ENCODE assay signal across 1 cellular context in the genomic region with DNA sequence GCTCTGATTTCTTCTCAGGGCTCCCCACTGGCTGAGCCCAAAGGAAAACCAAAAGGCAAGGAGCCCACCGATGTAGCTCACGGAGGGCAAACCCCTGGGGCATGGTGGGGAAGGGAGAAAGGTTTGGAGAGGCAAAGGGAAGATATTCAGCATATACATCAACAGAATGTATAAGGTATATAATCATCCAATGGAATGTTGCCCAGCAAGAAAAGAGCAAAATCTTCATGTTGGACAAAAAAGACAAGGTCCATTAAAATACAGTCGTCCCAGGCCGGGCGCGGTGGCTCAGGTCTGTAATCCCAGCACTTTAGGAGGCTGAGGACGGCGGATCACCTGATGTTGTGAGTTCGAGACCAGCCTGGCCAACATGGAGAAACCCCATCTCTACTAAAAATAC.
TF ChIP-seq lines count a peak whose summit lies in the region.

No MANE protein-coding gene starts in this region.

TF ChIP-seq in HCT116, 20 proteins besides CTCF, POLR2A, EP300 and RAD21 (continued from another document):
- TF ChIP-seq EZH2 (IDR thresholded peaks at IDR 0.05) (no peak), POLR2AphosphoS5 (IDR thresholded peaks at IDR 0.05; ENCODE audit: low read depth, low read length) (no peak), MAX (IDR thresholded peaks at IDR 0.05) (no peak)
